Comparison of ENCODE assay signal across 1 cellular context in the genomic region with DNA sequence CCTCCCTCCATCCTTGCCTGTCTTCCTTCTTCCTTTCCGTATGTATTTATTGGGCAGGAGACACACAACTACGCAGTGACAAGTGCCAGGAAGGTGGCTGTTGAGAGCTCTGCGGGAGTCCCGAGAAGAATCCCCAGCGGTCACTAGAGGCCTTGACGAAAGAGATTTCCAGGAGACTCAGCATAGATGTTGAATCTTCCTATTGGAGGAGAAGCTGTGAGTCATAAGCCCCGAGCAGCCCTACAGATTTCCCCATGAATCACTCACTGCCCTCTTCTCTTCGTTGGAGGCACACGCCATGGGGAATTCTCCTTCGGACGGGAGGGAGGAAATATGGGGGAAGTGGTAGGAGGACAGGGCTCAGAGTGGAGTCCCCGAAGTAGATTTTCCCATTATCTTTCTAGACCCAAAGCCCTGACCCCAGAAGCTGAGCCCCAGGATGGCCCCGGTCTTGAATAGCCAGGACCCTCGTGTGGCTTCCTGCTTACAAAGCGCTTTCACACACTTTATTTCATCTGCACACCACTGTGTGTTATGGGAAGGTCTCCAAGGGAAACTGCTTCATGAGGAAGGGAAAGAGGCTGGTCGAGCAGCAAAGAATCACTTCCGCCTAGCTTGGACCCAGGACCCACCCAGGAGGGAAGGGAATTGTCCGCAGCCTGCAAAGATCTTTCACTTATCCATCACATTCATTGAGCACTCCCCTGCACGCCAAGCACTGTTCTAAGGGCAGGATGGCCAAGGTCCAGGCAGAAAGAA.
TF ChIP-seq lines count a peak whose summit lies in the region.

No MANE protein-coding gene starts in this region.

TF ChIP-seq in K562, 482 proteins besides CTCF, POLR2A, EP300 and RAD21 (continued from another document):
- TF ChIP-seq, protein P1, sequence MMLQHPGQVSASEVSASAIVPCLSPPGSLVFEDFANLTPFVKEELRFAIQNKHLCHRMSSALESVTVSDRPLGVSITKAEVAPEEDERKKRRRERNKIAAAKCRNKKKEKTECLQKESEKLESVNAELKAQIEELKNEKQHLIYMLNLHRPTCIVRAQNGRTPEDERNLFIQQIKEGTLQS (IDR thresholded peaks at IDR 0.05) = peak; percentile 67
- TF ChIP-seq, protein P1 (CRISPR knock-in tag; conservative IDR thresholded peaks at IDR 0.05) = no peak
- TF ChIP-seq, protein P2, sequence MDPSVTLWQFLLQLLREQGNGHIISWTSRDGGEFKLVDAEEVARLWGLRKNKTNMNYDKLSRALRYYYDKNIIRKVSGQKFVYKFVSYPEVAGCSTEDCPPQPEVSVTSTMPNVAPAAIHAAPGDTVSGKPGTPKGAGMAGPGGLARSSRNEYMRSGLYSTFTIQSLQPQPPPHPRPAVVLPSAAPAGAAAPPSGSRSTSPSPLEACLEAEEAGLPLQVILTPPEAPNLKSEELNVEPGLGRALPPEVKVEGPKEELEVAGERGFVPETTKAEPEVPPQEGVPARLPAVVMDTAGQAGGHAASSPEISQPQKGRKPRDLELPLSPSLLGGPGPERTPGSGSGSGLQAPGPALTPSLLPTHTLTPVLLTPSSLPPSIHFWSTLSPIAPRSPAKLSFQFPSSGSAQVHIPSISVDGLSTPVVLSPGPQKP (CRISPR knock-in tag; IDR thresholded peaks at IDR 0.05) = no peak
- TF ChIP-seq BACH1 (tag; IDR thresholded peaks at IDR 0.05) = no peak
- TF ChIP-seq JUND (IDR thresholded peaks at IDR 0.05; ENCODE audit: borderline replicate concordance, low read depth, low read length) = peak; percentile 84
- TF ChIP-seq JUND (tag; IDR thresholded peaks at IDR 0.05; ENCODE audit: borderline replicate concordance, low read depth, low read length) = peak; percentile 77; the same call in 2 of the 3 replicates
- TF ChIP-seq L3MBTL2 (IDR thresholded peaks at IDR 0.05) = peak; percentile 49
- peak; percentile 91 for TF ChIP-seq FOSL1 (tag; conservative IDR thresholded peaks at IDR 0.05)
- TF ChIP-seq, protein P3, sequence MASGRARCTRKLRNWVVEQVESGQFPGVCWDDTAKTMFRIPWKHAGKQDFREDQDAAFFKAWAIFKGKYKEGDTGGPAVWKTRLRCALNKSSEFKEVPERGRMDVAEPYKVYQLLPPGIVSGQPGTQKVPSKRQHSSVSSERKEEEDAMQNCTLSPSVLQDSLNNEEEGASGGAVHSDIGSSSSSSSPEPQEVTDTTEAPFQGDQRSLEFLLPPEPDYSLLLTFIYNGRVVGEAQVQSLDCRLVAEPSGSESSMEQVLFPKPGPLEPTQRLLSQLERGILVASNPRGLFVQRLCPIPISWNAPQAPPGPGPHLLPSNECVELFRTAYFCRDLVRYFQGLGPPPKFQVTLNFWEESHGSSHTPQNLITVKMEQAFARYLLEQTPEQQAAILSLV (tag; IDR thresholded peaks at IDR 0.05) = no peak
- 0 out of 2 replicates have a peak, but pooled peaks have one; percentile 25 for TF ChIP-seq ELF1 (tag; IDR thresholded peaks at IDR 0.05)
- TF ChIP-seq TRIM24 (IDR thresholded peaks at IDR 0.05) = no peak
- no peak for TF ChIP-seq SMAD4 (CRISPR knock-in tag; conservative IDR thresholded peaks at IDR 0.05)
- no peak for TF ChIP-seq MYBL2 (IDR thresholded peaks at IDR 0.05; ENCODE audit: low read depth)
- no peak for TF ChIP-seq MYBL2 (CRISPR knock-in tag; IDR thresholded peaks at IDR 0.05; ENCODE audit: borderline replicate concordance)
- TF ChIP-seq ZFP36 (IDR thresholded peaks at IDR 0.05; ENCODE audit: low read depth, low read length, partially characterized antibody) = no peak
- TF ChIP-seq MEIS2 (IDR thresholded peaks at IDR 0.05; ENCODE audit: partially characterized antibody) = peak; percentile 91
